In the genomic region with DNA sequence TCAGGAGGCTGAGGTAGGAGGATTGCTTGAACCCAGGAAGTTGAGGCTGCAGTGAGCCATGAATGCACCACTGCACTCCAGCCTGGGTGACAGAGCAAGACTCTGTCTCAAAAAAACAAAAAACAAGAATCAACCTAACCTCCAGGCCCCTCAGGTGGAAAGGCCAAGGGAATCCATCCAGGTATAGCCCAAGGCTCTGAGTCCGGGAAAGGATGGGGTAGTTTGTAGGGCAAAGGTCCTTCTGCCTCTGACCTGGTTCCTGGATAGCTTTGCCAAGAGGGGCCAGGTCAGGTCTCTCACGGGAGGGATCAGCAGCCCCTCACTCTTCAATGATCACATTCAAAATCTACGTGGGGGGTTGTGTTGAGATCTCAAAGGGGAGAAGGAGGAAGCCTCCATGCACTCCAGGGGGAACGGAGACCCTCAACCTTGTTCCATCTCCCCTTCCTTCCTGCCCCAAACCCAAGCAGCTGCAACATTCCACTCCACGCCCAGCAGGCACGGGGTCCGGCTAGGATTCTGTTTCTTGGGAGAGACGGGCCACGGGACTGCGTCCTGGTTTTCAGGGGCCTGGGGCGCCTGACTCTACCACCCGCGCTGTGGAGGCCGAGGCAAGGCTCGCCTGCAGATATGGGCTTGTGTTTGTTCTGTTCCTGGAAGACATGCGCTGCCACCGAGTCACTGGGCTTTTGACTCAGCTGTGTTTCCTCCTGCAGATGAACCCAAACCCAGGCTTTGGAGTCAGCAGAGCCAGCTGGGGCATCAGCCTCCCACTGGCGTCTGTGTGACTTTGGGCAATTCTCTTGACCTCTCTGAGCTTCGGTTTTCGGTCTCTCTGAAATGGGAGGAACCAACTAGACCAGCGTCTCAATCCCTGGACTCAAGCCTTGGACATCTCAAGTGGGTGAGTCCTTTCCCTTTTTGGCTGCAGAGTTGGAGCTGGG, we compare ENCODE assay signal across 2 cellular contexts.
TF ChIP-seq lines count a peak whose summit lies in the region.

No MANE protein-coding gene starts in this region.

TF ChIP-seq in K562, 482 proteins besides CTCF, POLR2A, EP300 and RAD21:
- TF ChIP-seq KDM1A (IDR thresholded peaks at IDR 0.05), result peak in 1 of 2 experiments; percentile 20; a peak in 1 of 4 replicates
- TF ChIP-seq, protein P1, sequence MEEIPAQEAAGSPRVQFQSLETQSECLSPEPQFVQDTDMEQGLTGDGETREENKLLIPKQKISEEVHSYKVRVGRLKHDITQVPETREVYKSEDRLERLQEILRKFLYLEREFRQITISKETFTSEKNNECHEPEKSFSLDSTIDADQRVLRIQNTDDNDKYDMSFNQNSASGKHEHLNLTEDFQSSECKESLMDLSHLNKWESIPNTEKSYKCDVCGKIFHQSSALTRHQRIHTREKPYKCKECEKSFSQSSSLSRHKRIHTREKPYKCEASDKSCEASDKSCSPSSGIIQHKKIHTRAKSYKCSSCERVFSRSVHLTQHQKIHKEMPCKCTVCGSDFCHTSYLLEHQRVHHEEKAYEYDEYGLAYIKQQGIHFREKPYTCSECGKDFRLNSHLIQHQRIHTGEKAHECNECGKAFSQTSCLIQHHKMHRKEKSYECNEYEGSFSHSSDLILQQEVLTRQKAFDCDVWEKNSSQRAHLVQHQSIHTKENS (CRISPR knock-in tag; IDR thresholded peaks at IDR 0.05), result no peak
- no peak for TF ChIP-seq TAF1 (IDR thresholded peaks at IDR 0.05; ENCODE audit: control insufficient read depth, extremely low read depth, insufficient read depth, low read length, severe bottlenecking)
- TF ChIP-seq ZFP36 (IDR thresholded peaks at IDR 0.05; ENCODE audit: low read depth, low read length, partially characterized antibody), result peak; percentile 45
- peak; percentile 42; the same call in 1 of the 2 replicates for TF ChIP-seq BCOR (IDR thresholded peaks at IDR 0.05)
- TF ChIP-seq, protein P2, sequence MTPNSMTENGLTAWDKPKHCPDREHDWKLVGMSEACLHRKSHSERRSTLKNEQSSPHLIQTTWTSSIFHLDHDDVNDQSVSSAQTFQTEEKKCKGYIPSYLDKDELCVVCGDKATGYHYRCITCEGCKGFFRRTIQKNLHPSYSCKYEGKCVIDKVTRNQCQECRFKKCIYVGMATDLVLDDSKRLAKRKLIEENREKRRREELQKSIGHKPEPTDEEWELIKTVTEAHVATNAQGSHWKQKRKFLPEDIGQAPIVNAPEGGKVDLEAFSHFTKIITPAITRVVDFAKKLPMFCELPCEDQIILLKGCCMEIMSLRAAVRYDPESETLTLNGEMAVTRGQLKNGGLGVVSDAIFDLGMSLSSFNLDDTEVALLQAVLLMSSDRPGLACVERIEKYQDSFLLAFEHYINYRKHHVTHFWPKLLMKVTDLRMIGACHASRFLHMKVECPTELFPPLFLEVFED (CRISPR knock-in tag; conservative IDR thresholded peaks at IDR 0.05), result no peak
- TF ChIP-seq SMC3 (conservative IDR thresholded peaks at IDR 0.05; ENCODE audit: insufficient read depth, low read depth, low read length), result no peak
- TF ChIP-seq CBX5 (IDR thresholded peaks at IDR 0.05; ENCODE audit: borderline replicate concordance, low read depth), result no peak

TF ChIP-seq in HepG2, 621 proteins besides CTCF, POLR2A, EP300 and RAD21:
- TF ChIP-seq ZNF570 (CRISPR knock-in tag; IDR thresholded peaks at IDR 0.05; ENCODE audit: borderline replicate concordance) (no peak), ZFP82 (CRISPR knock-in tag; IDR thresholded peaks at IDR 0.05; ENCODE audit: borderline replicate concordance) (no peak), KMT2B (CRISPR knock-in tag; IDR thresholded peaks at IDR 0.05) (no peak), ZNF768 (CRISPR knock-in tag; IDR thresholded peaks at IDR 0.05) (peak; percentile 82)
TF ChIP-seq in HepG2: peak in this region for 1.
